Comparison of ENCODE assay signal across 1 cellular context in the genomic region with DNA sequence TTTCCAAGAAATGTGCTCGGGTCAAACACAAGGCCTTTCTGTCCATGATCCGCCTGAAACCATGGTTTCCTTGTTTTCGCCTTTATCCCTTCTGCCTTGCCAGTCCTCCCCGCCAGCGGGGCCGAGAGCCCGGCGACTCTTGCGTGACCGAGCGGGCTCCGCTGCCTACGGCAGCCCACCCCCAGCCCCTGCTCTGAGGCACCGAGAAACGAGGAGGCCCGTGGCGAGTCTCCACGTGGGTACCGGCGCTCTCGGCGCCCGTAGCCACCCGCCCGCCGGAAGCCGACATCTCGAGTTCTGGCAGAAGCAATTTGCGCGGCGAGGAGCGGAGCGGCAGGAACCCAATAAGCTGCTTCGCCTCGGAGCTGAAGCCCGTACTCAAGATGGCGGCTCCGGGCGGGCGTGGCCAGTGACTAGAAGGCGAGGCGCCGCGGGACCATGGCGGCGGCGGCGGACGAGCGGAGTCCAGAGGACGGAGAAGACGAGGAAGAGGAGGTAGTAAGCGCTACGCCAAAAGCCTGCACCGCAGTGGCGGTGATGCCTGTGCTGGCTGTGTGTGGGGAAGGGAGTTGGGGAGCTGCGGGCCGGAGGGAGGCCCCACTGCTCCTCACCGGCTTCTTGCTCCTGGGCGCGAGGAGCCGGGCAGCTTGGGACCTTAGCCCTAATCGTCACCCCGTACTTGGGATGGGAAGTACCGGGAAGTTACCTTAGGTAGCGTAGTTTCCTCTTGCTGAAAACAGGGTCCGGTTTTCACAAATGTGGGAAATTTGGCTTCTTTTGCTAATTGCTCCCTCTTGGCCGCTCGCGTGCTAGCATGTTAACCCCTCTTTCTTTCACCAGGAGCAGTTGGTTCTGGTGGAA.
TF ChIP-seq lines count a peak whose summit lies in the region.

A gene with protein sequence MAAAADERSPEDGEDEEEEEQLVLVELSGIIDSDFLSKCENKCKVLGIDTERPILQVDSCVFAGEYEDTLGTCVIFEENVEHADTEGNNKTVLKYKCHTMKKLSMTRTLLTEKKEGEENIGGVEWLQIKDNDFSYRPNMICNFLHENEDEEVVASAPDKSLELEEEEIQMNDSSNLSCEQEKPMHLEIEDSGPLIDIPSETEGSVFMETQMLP (plus strand): TSS at position 375 of the 861 bp plus-strand sequence. CDS start 64 bp downstream, at position 439.

TF ChIP-seq in HepG2, 621 proteins besides CTCF, POLR2A, EP300 and RAD21 (continues in another document):
- TF ChIP-seq, protein P1, sequence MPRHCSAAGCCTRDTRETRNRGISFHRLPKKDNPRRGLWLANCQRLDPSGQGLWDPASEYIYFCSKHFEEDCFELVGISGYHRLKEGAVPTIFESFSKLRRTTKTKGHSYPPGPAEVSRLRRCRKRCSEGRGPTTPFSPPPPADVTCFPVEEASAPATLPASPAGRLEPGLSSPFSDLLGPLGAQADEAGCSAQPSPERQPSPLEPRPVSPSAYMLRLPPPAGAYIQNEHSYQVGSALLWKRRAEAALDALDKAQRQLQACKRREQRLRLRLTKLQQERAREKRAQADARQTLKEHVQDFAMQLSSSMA (CRISPR knock-in tag; IDR thresholded peaks at IDR 0.05), result peak; percentile 63; the same call in 1 of the 2 replicates
- TF ChIP-seq CCDC6 (CRISPR knock-in tag; IDR thresholded peaks at IDR 0.05), result peak; percentile 91
- TF ChIP-seq ZNF775 (CRISPR knock-in tag; IDR thresholded peaks at IDR 0.05; ENCODE audit: borderline replicate concordance), result no peak; the same call in 1 of the 2 replicates
- TF ChIP-seq, protein P2, sequence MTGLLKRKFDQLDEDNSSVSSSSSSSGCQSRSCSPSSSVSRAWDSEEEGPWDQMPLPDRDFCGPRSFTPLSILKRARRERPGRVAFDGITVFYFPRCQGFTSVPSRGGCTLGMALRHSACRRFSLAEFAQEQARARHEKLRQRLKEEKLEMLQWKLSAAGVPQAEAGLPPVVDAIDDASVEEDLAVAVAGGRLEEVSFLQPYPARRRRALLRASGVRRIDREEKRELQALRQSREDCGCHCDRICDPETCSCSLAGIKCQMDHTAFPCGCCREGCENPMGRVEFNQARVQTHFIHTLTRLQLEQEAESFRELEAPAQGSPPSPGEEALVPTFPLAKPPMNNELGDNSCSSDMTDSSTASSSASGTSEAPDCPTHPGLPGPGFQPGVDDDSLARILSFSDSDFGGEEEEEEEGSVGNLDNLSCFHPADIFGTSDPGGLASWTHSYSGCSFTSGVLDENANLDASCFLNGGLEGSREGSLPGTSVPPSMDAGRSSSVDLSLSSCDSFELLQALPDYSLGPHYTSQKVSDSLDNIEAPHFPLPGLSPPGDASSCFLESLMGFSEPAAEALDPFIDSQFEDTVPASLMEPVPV (CRISPR knock-in tag; IDR thresholded peaks at IDR 0.05), result peak; percentile 95; the same call in 1 of the 2 replicates
- TF ChIP-seq ZNF713 (CRISPR knock-in tag; IDR thresholded peaks at IDR 0.05), result no peak
- TF ChIP-seq, protein P3, sequence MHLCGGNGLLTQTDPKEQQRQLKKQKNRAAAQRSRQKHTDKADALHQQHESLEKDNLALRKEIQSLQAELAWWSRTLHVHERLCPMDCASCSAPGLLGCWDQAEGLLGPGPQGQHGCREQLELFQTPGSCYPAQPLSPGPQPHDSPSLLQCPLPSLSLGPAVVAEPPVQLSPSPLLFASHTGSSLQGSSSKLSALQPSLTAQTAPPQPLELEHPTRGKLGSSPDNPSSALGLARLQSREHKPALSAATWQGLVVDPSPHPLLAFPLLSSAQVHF (CRISPR knock-in tag; IDR thresholded peaks at IDR 0.05), result peak; percentile 67
- TF ChIP-seq ZNF570 (CRISPR knock-in tag; IDR thresholded peaks at IDR 0.05; ENCODE audit: borderline replicate concordance), result peak; percentile 54; the same call in 1 of the 2 replicates
- 0 out of 2 replicates have a peak, but pooled peaks have one; percentile 75 for TF ChIP-seq ZNF256 (CRISPR knock-in tag; conservative IDR thresholded peaks at IDR 0.05)
- TF ChIP-seq ZNF501 (CRISPR knock-in tag; IDR thresholded peaks at IDR 0.05), result peak; percentile 93
- peak; percentile 49 for TF ChIP-seq PPARG (CRISPR knock-in tag; conservative IDR thresholded peaks at IDR 0.05)
- TF ChIP-seq CHCHD3 (CRISPR knock-in tag; IDR thresholded peaks at IDR 0.05), result peak; percentile 84; the same call in 1 of the 2 replicates
- TF ChIP-seq SALL1 (CRISPR knock-in tag; IDR thresholded peaks at IDR 0.05), result peak; percentile 93
- TF ChIP-seq, protein P4, sequence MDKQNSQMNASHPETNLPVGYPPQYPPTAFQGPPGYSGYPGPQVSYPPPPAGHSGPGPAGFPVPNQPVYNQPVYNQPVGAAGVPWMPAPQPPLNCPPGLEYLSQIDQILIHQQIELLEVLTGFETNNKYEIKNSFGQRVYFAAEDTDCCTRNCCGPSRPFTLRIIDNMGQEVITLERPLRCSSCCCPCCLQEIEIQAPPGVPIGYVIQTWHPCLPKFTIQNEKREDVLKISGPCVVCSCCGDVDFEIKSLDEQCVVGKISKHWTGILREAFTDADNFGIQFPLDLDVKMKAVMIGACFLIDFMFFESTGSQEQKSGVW (CRISPR knock-in tag; IDR thresholded peaks at IDR 0.05; ENCODE audit: borderline replicate concordance), result no peak
- TF ChIP-seq MIXL1 (CRISPR knock-in tag; IDR thresholded peaks at IDR 0.05), result peak; percentile 80; the same call in 1 of the 2 replicates
- TF ChIP-seq SP1 (IDR thresholded peaks at IDR 0.05), result no peak
- TF ChIP-seq SP1 (CRISPR knock-in tag; IDR thresholded peaks at IDR 0.05), result peak; percentile 80
- peak; percentile 34; the same call in 1 of the 2 replicates for TF ChIP-seq ZNF367 (CRISPR knock-in tag; IDR thresholded peaks at IDR 0.05; ENCODE audit: borderline replicate concordance)
- TF ChIP-seq YEATS4 (CRISPR knock-in tag; IDR thresholded peaks at IDR 0.05; ENCODE audit: borderline replicate concordance), result peak; percentile 97
- TF ChIP-seq ZNF7 (CRISPR knock-in tag; IDR thresholded peaks at IDR 0.05), result no peak
- TF ChIP-seq HCFC1 (IDR thresholded peaks at IDR 0.05; ENCODE audit: low read depth, low read length), result peak; percentile 45; the same call in 1 of the 2 replicates
- TF ChIP-seq HES4 (CRISPR knock-in tag; IDR thresholded peaks at IDR 0.05; ENCODE audit: borderline replicate concordance), result peak; percentile 91
- peak; percentile 85 for TF ChIP-seq AGO1 (IDR thresholded peaks at IDR 0.05; ENCODE audit: low read depth, low read length, poor library complexity, severe bottlenecking)
- peak; percentile 95 for TF ChIP-seq KAT8 (CRISPR knock-in tag; IDR thresholded peaks at IDR 0.05)
- peak; percentile 80 for TF ChIP-seq HOXA5 (CRISPR knock-in tag; IDR thresholded peaks at IDR 0.05)
- TF ChIP-seq, protein P5, sequence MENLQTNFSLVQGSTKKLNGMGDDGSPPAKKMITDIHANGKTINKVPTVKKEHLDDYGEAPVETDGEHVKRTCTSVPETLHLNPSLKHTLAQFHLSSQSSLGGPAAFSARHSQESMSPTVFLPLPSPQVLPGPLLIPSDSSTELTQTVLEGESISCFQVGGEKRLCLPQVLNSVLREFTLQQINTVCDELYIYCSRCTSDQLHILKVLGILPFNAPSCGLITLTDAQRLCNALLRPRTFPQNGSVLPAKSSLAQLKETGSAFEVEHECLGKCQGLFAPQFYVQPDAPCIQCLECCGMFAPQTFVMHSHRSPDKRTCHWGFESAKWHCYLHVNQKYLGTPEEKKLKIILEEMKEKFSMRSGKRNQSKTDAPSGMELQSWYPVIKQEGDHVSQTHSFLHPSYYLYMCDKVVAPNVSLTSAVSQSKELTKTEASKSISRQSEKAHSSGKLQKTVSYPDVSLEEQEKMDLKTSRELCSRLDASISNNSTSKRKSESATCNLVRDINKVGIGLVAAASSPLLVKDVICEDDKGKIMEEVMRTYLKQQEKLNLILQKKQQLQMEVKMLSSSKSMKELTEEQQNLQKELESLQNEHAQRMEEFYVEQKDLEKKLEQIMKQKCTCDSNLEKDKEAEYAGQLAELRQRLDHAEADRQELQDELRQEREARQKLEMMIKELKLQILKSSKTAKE (CRISPR knock-in tag; IDR thresholded peaks at IDR 0.05; ENCODE audit: borderline replicate concordance), result no peak
- no peak for TF ChIP-seq TEAD2 (CRISPR knock-in tag; IDR thresholded peaks at IDR 0.05)
- TF ChIP-seq, protein P6, sequence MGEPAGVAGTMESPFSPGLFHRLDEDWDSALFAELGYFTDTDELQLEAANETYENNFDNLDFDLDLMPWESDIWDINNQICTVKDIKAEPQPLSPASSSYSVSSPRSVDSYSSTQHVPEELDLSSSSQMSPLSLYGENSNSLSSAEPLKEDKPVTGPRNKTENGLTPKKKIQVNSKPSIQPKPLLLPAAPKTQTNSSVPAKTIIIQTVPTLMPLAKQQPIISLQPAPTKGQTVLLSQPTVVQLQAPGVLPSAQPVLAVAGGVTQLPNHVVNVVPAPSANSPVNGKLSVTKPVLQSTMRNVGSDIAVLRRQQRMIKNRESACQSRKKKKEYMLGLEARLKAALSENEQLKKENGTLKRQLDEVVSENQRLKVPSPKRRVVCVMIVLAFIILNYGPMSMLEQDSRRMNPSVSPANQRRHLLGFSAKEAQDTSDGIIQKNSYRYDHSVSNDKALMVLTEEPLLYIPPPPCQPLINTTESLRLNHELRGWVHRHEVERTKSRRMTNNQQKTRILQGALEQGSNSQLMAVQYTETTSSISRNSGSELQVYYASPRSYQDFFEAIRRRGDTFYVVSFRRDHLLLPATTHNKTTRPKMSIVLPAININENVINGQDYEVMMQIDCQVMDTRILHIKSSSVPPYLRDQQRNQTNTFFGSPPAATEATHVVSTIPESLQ (CRISPR knock-in tag; conservative IDR thresholded peaks at IDR 0.05), result peak; percentile 94
- peak; percentile 92 for TF ChIP-seq ZNF292 (CRISPR knock-in tag; IDR thresholded peaks at IDR 0.05; ENCODE audit: borderline replicate concordance, low read depth)
- peak; percentile 94; the same call in 1 of the 2 replicates for TF ChIP-seq NCOA1 (CRISPR knock-in tag; IDR thresholded peaks at IDR 0.05)
- peak; percentile 86 for TF ChIP-seq CBFB (CRISPR knock-in tag; IDR thresholded peaks at IDR 0.05)
- no peak for TF ChIP-seq ZC3H4 (CRISPR knock-in tag; IDR thresholded peaks at IDR 0.05; ENCODE audit: borderline replicate concordance)
- TF ChIP-seq ZNF234 (CRISPR knock-in tag; conservative IDR thresholded peaks at IDR 0.05), result 0 out of 2 replicates have a peak, but pooled peaks have one; percentile 62
- TF ChIP-seq, protein P7, sequence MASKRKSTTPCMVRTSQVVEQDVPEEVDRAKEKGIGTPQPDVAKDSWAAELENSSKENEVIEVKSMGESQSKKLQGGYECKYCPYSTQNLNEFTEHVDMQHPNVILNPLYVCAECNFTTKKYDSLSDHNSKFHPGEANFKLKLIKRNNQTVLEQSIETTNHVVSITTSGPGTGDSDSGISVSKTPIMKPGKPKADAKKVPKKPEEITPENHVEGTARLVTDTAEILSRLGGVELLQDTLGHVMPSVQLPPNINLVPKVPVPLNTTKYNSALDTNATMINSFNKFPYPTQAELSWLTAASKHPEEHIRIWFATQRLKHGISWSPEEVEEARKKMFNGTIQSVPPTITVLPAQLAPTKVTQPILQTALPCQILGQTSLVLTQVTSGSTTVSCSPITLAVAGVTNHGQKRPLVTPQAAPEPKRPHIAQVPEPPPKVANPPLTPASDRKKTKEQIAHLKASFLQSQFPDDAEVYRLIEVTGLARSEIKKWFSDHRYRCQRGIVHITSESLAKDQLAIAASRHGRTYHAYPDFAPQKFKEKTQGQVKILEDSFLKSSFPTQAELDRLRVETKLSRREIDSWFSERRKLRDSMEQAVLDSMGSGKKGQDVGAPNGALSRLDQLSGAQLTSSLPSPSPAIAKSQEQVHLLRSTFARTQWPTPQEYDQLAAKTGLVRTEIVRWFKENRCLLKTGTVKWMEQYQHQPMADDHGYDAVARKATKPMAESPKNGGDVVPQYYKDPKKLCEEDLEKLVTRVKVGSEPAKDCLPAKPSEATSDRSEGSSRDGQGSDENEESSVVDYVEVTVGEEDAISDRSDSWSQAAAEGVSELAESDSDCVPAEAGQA (IDR thresholded peaks at IDR 0.05; ENCODE audit: low read depth), result peak; percentile 97
- TF ChIP-seq, protein P7 (CRISPR knock-in tag; IDR thresholded peaks at IDR 0.05; ENCODE audit: borderline replicate concordance), result 0 out of 2 replicates have a peak, but pooled peaks have one; percentile 62
- TF ChIP-seq ZNF703 (CRISPR knock-in tag; IDR thresholded peaks at IDR 0.05; ENCODE audit: borderline replicate concordance), result no peak
- TF ChIP-seq SKI (IDR thresholded peaks at IDR 0.05; ENCODE audit: partially characterized antibody), result no peak
- TF ChIP-seq SRSF1 (optimal IDR thresholded peaks at IDR 0.05; ENCODE audit: low read depth, low read length), result peak; percentile 92
- peak; percentile 82 for TF ChIP-seq FOXO1 (CRISPR knock-in tag; IDR thresholded peaks at IDR 0.05)
- TF ChIP-seq ZNF160 (CRISPR knock-in tag; IDR thresholded peaks at IDR 0.05), result peak; percentile 69; the same call in 1 of the 2 replicates
- TF ChIP-seq HNRNPK (IDR thresholded peaks at IDR 0.05; ENCODE audit: low read depth, low read length, poor library complexity, severe bottlenecking), result peak; percentile 63
- TF ChIP-seq ZNF24 (IDR thresholded peaks at IDR 0.05), result no peak
- TF ChIP-seq, protein P8, sequence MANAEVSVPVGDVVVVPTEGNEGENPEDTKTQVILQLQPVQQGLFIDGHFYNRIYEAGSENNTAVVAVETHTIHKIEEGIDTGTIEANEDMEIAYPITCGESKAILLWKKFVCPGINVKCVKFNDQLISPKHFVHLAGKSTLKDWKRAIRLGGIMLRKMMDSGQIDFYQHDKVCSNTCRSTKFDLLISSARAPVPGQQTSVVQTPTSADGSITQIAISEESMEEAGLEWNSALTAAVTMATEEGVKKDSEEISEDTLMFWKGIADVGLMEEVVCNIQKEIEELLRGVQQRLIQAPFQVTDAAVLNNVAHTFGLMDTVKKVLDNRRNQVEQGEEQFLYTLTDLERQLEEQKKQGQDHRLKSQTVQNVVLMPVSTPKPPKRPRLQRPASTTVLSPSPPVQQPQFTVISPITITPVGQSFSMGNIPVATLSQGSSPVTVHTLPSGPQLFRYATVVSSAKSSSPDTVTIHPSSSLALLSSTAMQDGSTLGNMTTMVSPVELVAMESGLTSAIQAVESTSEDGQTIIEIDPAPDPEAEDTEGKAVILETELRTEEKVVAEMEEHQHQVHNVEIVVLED (CRISPR knock-in tag; IDR thresholded peaks at IDR 0.05; ENCODE audit: borderline replicate concordance), result peak; percentile 85
